11 cellular contexts compared by ENCODE assay signal in genomic region chr17:50946891-50947843, GRCh38.
DNase-seq lines count a peak whose midpoint lies in the region; ATAC-seq and TF ChIP-seq lines count a peak whose summit lies in the region.
"Had no signal": no experiment of that assay in that cellular context is flagged by ENCODE, and none has a peak within 500 bp of the region (broad histone marks: within the 10 kb centered on the region; RNA-seq: fewer than 3 reads in every experiment).

No MANE protein-coding gene starts in this region.

- H3K9ac ChIP-seq in liver (ENCODE audit: low read depth in 1 of 2, low read length in 2 of 2), result peak overlapping the region in 1 of 2 donors; percentile 30
- H3K9ac ChIP-seq in stomach smooth muscle (ENCODE audit: low read length in 2 of 2), result no peak overlapping the region

- ATAC-seq in activated T-helper 17 cell treated with anti-CD3 and anti-CD28 coated beads, Interleukin-2, amount 50 U/mL, for 72 hours (replicated peaks), result no peak
- ATAC-seq in HG03469 (IDR thresholded peaks at IDR 0.05; ENCODE audit: unreplicated experiment), result no peak
- ATAC-seq: activated CD4-positive, alpha-beta T cell treated with anti-CD3 and anti-CD28 coated beads for 36 hours had no signal

- H3K9me3 Mint-ChIP-seq in activated T-helper 17 cell treated with anti-CD3 and anti-CD28 coated beads, Interleukin-2, amount 50 U/mL, for 72 hours, result no peaks in the 10 kb centered on the region

- no peak overlapping the region for H3K4me3 ChIP-seq in liver (ENCODE audit: low read depth in 1 of 3, low read length in 3 of 3)
- H3K4me3 ChIP-seq in stomach smooth muscle (ENCODE audit: low read length in 2 of 2), result no peak overlapping the region
- H3K4me3 ChIP-seq: uterus had no signal

- peak overlapping the region; percentile 8 for H3K27ac Mint-ChIP-seq in activated T-helper 17 cell treated with anti-CD3 and anti-CD28 coated beads, Interleukin-2, amount 50 U/mL, for 72 hours

- H3K27me3 ChIP-seq in liver (ENCODE audit: control insufficient read depth in 4 of 4, insufficient read depth in 4 of 4, low read length in 3 of 4), result no peaks in the 10 kb centered on the region
- no peaks in the 10 kb centered on the region for H3K27me3 ChIP-seq in stomach smooth muscle (ENCODE audit: control insufficient read depth in 1 of 2, insufficient read depth in 2 of 2, low read length in 2 of 2)
- H3K27me3 ChIP-seq: uterus had no signal

- H3K4me1 ChIP-seq in liver (ENCODE audit: control insufficient read depth in 4 of 4, insufficient read depth in 4 of 4, low read length in 3 of 4) (peaks cover 20 to 77% (median 61%) of the 10 kb centered on the region in 4 donors), stomach smooth muscle (ENCODE audit: control insufficient read depth, insufficient read depth, low read length) (peaks cover 58% of the 10 kb centered on the region)

- TF ChIP-seq CTCF in liver (IDR thresholded peaks at IDR 0.05; ENCODE audit: low read depth, low read length, missing input control), result no peak

- peaks cover 10% of the 10 kb centered on the region for H3K4me1 Mint-ChIP-seq in activated T-helper 17 cell treated with anti-CD3 and anti-CD28 coated beads, Interleukin-2, amount 50 U/mL, for 72 hours

- DNase-seq in activated CD4-positive, CD25-positive, alpha-beta regulatory T cell treated with anti-CD3 and anti-CD28 coated beads, Interleukin-2, amount 50 U/mL, for 72 hours, result peak; percentile 21
- DNase-seq in activated CD4-positive, CD25-positive, alpha-beta regulatory T cell (lab: John Stamatoyannopoulos, UW), result no peak
- DNase-seq in DMS 273 (lab: John Stamatoyannopoulos, UW; ENCODE audit: unreplicated experiment), result no peak
- no peak for DNase-seq in NCI-H2081 treated with DMSO at 0.1 percent for 48 hours (lab: John Stamatoyannopoulos, UW)
- DNase-seq: activated CD4-positive, alpha-beta T cell treated with anti-CD3 and anti-CD28 coated beads for 36 hours; Karpas-422 had no signal

- peak in 1 of 2 donors; percentile 54 for TF ChIP-seq RAD21 in liver (IDR thresholded peaks at IDR 0.05)

- H3K36me3 Mint-ChIP-seq in activated T-helper 17 cell treated with anti-CD3 and anti-CD28 coated beads, Interleukin-2, amount 50 U/mL, for 72 hours (ENCODE audit: low read depth), result no peaks in the 10 kb centered on the region

- no peak overlapping the region for H3K4me3 Mint-ChIP-seq in activated T-helper 17 cell treated with anti-CD3 and anti-CD28 coated beads, Interleukin-2, amount 50 U/mL, for 72 hours
- H3K4me3 Mint-ChIP-seq: activated CD4-positive, alpha-beta T cell treated with anti-CD3 and anti-CD28 coated beads for 36 hours had no signal

- 75% methylated on average over 20 of the region's 20 CpGs for WGBS in liver

- no peaks in the 10 kb centered on the region for H3K36me3 ChIP-seq in liver (ENCODE audit: control insufficient read depth in 4 of 4, insufficient read depth in 3 of 4, low read depth in 1 of 4, low read length in 3 of 4)
- H3K36me3 ChIP-seq in stomach smooth muscle (ENCODE audit: control insufficient read depth in 2 of 2, insufficient read depth in 2 of 2, low read length in 2 of 2), result no peaks in the 10 kb centered on the region
- H3K36me3 ChIP-seq: uterus had no signal

- peak overlapping the region; percentile 16 to 86 for H3K27ac ChIP-seq in liver (ENCODE audit: low read depth in 1 of 2, low read length in 2 of 2)
- H3K27ac ChIP-seq in stomach smooth muscle (ENCODE audit: low read length), result peak overlapping the region; percentile 90

- no peaks in the 10 kb centered on the region for H3K9me3 ChIP-seq in liver (ENCODE audit: control insufficient read depth in 4 of 4, low read length in 3 of 4)
- H3K9me3 ChIP-seq in stomach smooth muscle (ENCODE audit: control insufficient read depth in 2 of 2, low read length in 2 of 2), result no peaks in the 10 kb centered on the region
- H3K9me3 ChIP-seq: uterus had no signal

- no peaks in the 10 kb centered on the region for H3K27me3 Mint-ChIP-seq in activated T-helper 17 cell treated with anti-CD3 and anti-CD28 coated beads, Interleukin-2, amount 50 U/mL, for 72 hours
- H3K27me3 Mint-ChIP-seq: activated CD4-positive, alpha-beta T cell treated with anti-CD3 and anti-CD28 coated beads for 36 hours had no signal

TF ChIP-seq in liver, 16 proteins besides CTCF, POLR2A, EP300 and RAD21:
- TF ChIP-seq HNF4A (conservative IDR thresholded peaks at IDR 0.05), result peak; percentile 55 to 72
- TF ChIP-seq RXRA (IDR thresholded peaks at IDR 0.05), result peak; percentile 96 to 97
- no peak for TF ChIP-seq TAF1 (conservative IDR thresholded peaks at IDR 0.05)
- TF ChIP-seq NR2F2 (IDR thresholded peaks at IDR 0.05), result peak; percentile 16
- TF ChIP-seq JUND (IDR thresholded peaks at IDR 0.05), result no peak
- TF ChIP-seq SP1 (IDR thresholded peaks at IDR 0.05), result peak; percentile 86
- no peak for TF ChIP-seq GABPA (IDR thresholded peaks at IDR 0.05 in 1 of 2, conservative IDR thresholded peaks at IDR 0.05 in 1 of 2)
- TF ChIP-seq ATF3 (IDR thresholded peaks at IDR 0.05), result no peak
- TF ChIP-seq ZBTB33 (IDR thresholded peaks at IDR 0.05), result no peak
- no peak for TF ChIP-seq FOXA1 (IDR thresholded peaks at IDR 0.05)
- no peak for TF ChIP-seq REST (IDR thresholded peaks at IDR 0.05)
- peak in 1 of 2 donors; percentile 63 for TF ChIP-seq EGR1 (IDR thresholded peaks at IDR 0.05; ENCODE audit: low read depth in 2 of 2)
- TF ChIP-seq FOXA2 (IDR thresholded peaks at IDR 0.05), result no peak
- TF ChIP-seq HNF4G (IDR thresholded peaks at IDR 0.05), result no peak
- peak; percentile 27 for TF ChIP-seq MAX (IDR thresholded peaks at IDR 0.05)
- no peak for TF ChIP-seq YY1 (IDR thresholded peaks at IDR 0.05)
